ENCODE assay signal across 6 cellular contexts in the genomic region with DNA sequence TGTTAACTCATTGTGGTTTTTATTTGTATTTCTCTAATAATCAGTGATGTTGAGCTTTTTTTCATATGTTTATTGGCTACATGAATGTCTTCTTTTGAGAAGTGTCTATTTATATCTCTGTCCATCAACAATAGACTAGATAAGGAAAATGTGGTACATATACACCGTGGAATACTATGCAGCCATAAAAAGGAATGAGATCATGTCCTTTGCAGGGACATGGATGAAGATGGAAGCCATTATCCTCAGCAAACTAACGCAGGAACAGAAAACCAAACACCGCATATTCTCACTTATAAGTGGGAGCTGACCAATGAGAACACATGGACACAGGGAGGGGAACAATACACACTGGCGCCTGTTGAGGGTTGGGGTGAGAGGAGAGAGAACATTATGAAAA. TPM values are rescaled to one million over a fixed set of nuclear protein-coding genes. Genes with fewer than 3 reads are reported as not detected.
"Had no signal": no experiment of that assay in that cellular context is flagged by ENCODE, and none has a peak within 500 bp of the region (broad histone marks: within the 10 kb centered on the region; RNA-seq: fewer than 3 reads in every experiment).

No MANE protein-coding gene starts in this region.

RNA-seq across cellular contexts. Expression of gene RANBP3L, which starts 40.0 kb away (rescaled TPM):
- total RNA-seq: kidney epithelial cell; mammary epithelial cell; mesenteric fat pad; naive thymus-derived CD4-positive, alpha-beta T cell had no signal
- polyA plus RNA-seq: immature natural killer cell; keratinocyte; mammary epithelial cell; naive thymus-derived CD4-positive, alpha-beta T cell had no signal
